1 cellular context compared by ENCODE assay signal in genomic region chr5:121758640-121759039, GRCh38.
TF ChIP-seq lines count a peak whose summit lies in the region.

No MANE protein-coding gene starts in this region.

TF ChIP-seq in GM23338, 12 proteins besides CTCF, POLR2A, EP300 and RAD21 (continued from another document):
- TF ChIP-seq ETS1 (IDR thresholded peaks at IDR 0.05), result no peak
- TF ChIP-seq POLR2AphosphoS5 (IDR thresholded peaks at IDR 0.05; ENCODE audit: low read depth), result no peak
- TF ChIP-seq ZNF114 (CRISPR knock-in tag; IDR thresholded peaks at IDR 0.05), result no peak
- no peak for TF ChIP-seq EZH2phosphoT487 (IDR thresholded peaks at IDR 0.05; ENCODE audit: unreplicated experiment)
- TF ChIP-seq ZNF462 (CRISPR knock-in tag; IDR thresholded peaks at IDR 0.05), result no peak
